Comparison of ENCODE assay signal across 18 cellular contexts in genomic region chr2:5385596-5385995, GRCh38.
"Had no signal": no experiment of that assay in that cellular context is flagged by ENCODE, and none has a peak within 500 bp of the region (broad histone marks: within the 10 kb centered on the region; RNA-seq: fewer than 3 reads in every experiment).

No MANE protein-coding gene starts in this region.

- ATAC-seq: psoas muscle; right cardiac atrium; stimulated activated effector memory CD8-positive, alpha-beta T cell treated with anti-CD3 and anti-CD28 coated beads, Interleukin-12 subunit alpha, Interleukin-12 subunit beta, amount 100 ng/mL, for 72 hours; stimulated activated naive B cell treated with anti-CD40 and anti-IgM and Interleukin-4, amounts not matched to agents 10 μg/mL and 1 μg/mL and 100 μg/mL, for 72 hours had no signal

- DNase-seq: occipital lobe; ovary; posterior cingulate gyrus; psoas muscle; right cardiac atrium; right lobe of liver; sigmoid colon; small intestine; stimulated activated CD4-positive, alpha-beta T cell treated with anti-CD3 and anti-CD28 coated beads, Interleukin-15, amount 100 ng/mL, for 24 hours; stimulated activated CD4-positive, alpha-beta T cell treated with anti-CD3 and anti-CD28 coated beads, Interleukin-2, amount 100 ng/mL, for 24 hours; stimulated activated CD4-positive, alpha-beta T cell treated with anti-CD3 and anti-CD28 coated beads, Interleukin-2, amount 100 ng/mL, for 48 hours; stimulated activated CD4-positive, alpha-beta T cell treated with anti-CD3 and anti-CD28 coated beads, Interleukin-4, amount 100 ng/mL, for 24 hours; stimulated activated naive B cell treated with anti-CD40 and anti-IgM and Interleukin-4, amounts not matched to agents 10 μg/mL and 1 μg/mL and 100 μg/mL, for 72 hours; stimulated activated naive CD4-positive, alpha-beta T cell treated with Interleukin-2 at 50 U/mL for 16 hours; stomach; thyroid gland; trophoblast cell had no signal
